25 cellular contexts compared by ENCODE assay signal in genomic region chr7:28706607-28707006, GRCh38.
A peak's percentile ranks its signal among the peaks of the same experiment; 100 is the strongest.
DNase-seq lines count a peak whose midpoint lies in the region; FAIRE-seq and TF ChIP-seq lines count a peak whose summit lies in the region.
"Had no signal": no experiment of that assay in that cellular context is flagged by ENCODE, and none has a peak within 500 bp of the region (broad histone marks: within the 10 kb centered on the region; RNA-seq: fewer than 3 reads in every experiment).

No MANE protein-coding gene starts in this region.

- dilution Hi-C loops in keratinocyte (cut with MboI; ENCODE audit: extremely low pct_ligation_motif_present, low sequenced_read_pairs), result no loop called here

- H3K4me2 ChIP-seq in keratinocyte (ENCODE audit: control insufficient read depth, extremely low read depth, insufficient read depth, low read depth, low read length) (no peak overlapping the region), neural progenitor cell (no peak overlapping the region)
- H3K4me2 ChIP-seq: GM23338, PC-9 had no signal

- BruUV-seq in Caco-2 (replicated peaks; lab: Mats Ljungman, UMichigan), result no TSS peak

- no peaks in the 10 kb centered on the region for H3K9me1 ChIP-seq in keratinocyte (ENCODE audit: control insufficient read depth, extremely low read depth, insufficient read depth, low read length)

- H4K20me1 ChIP-seq in keratinocyte (ENCODE audit: control insufficient read depth, extremely low read depth, insufficient read depth, low read length) (no peaks in the 10 kb centered on the region), neural progenitor cell (ENCODE audit: low read depth) (no peaks in the 10 kb centered on the region)
- H4K20me1 ChIP-seq: BLaER1 treated with 17β-estradiol and CSF1 and Interleukin-3, amounts not matched to agents 10 nM and 100 nM had no signal

- H3K27ac Mint-ChIP-seq in neural progenitor cell (peak overlapping the region; percentile 67), Caco-2 (ENCODE audit: unreplicated experiment) (no peak overlapping the region)
- H3K27ac Mint-ChIP-seq: CD4-positive, alpha-beta T cell; GM23338; H9; HFFc6 had no signal

- H3K4me1 ChIP-seq in HEK293 (ENCODE audit: control insufficient read depth, insufficient read depth, low read length) (peaks cover 23% of the 10 kb centered on the region), keratinocyte (ENCODE audit: control insufficient read depth, extremely low read depth, insufficient read depth, low read length) (peaks cover 9% of the 10 kb centered on the region), neural progenitor cell (peaks cover 16% of the 10 kb centered on the region), Caco-2 (no peaks in the 10 kb centered on the region)
- H3K4me1 ChIP-seq: SJCRH30 had no signal

- H3K27me3 Mint-ChIP-seq in neural progenitor cell (ENCODE audit: insufficient read depth, low read depth) (peaks cover 3% of the 10 kb centered on the region), Caco-2 (ENCODE audit: insufficient read depth, unreplicated experiment) (peaks cover 6% of the 10 kb centered on the region)
- H3K27me3 Mint-ChIP-seq: CD4-positive, alpha-beta T cell had no signal

- TF ChIP-seq CTCF in HEK293 (tag by site-specific recombination; IDR thresholded peaks at IDR 0.05) (no peak), keratinocyte (optimal IDR thresholded peaks at IDR 0.05 in 1 of 3, IDR thresholded peaks at IDR 0.05 in 1 of 3, conservative IDR thresholded peaks at IDR 0.05 in 1 of 3; ENCODE audit: extremely low read depth in 1 of 3, insufficient read depth in 2 of 3, low read length in 3 of 3) (no peak), neural progenitor cell (IDR thresholded peaks at IDR 0.05) (no peak), Caco-2 (IDR thresholded peaks at IDR 0.05; ENCODE audit: insufficient read depth in 1 of 2, low read depth in 1 of 2, low read length in 1 of 2, severe bottlenecking in 1 of 2, unreplicated experiment in 1 of 2) (no peak)

- H3K27ac ChIP-seq in HEK293 (ENCODE audit: extremely low read depth, low read depth, low read length) (no peak overlapping the region), keratinocyte (ENCODE audit: control insufficient read depth, insufficient read depth, low read length) (no peak overlapping the region), neural progenitor cell (no peak overlapping the region), temporal lobe (ENCODE audit: low read depth, low read length) (peak overlapping the region; percentile 14)
- H3K27ac ChIP-seq: BLaER1 treated with 17β-estradiol and CSF1 and Interleukin-3, amounts not matched to agents 10 nM and 100 nM; PC-9; SJCRH30 had no signal

- no peak overlapping the region for H3K4me3 Mint-ChIP-seq in neural progenitor cell
- H3K4me3 Mint-ChIP-seq in Caco-2 (ENCODE audit: unreplicated experiment), result no peak overlapping the region
- H3K4me3 Mint-ChIP-seq: CD4-positive, alpha-beta T cell; GM23338; H9; HFFc6 had no signal

- no peak overlapping the region for H2AFZ ChIP-seq in keratinocyte (ENCODE audit: control insufficient read depth, low read length)
- H2AFZ ChIP-seq in neural progenitor cell (replicated peaks), result no peak overlapping the region
- H2AFZ ChIP-seq: GM23338, PC-9 had no signal

- intact Hi-C loops in Caco-2 (cut with micrococcal nuclease; ENCODE audit: unreplicated experiment), result no loop called here

- H3K4me3 ChIP-seq in HEK293 (ENCODE audit: low read depth, low read length) (no peak overlapping the region), keratinocyte (ENCODE audit: control insufficient read depth in 2 of 3, extremely low read depth in 1 of 3, insufficient read depth in 2 of 3, low read depth in 1 of 3, low read length in 3 of 3) (no peak overlapping the region), neural progenitor cell (no peak overlapping the region), Caco-2 (ENCODE audit: low read depth, low read length) (no peak overlapping the region)
- H3K4me3 ChIP-seq: BLaER1 treated with 17β-estradiol and CSF1 and Interleukin-3, amounts not matched to agents 10 nM and 100 nM; GM12878; GM23338; PC-9; SJCRH30 had no signal

- CTCF ChIA-PET in HEK293 (lab: Yijun Ruan, JAX) (no interaction called here), Caco-2 (lab: Charles Lee) (interaction anchor here (0.7 kb wide), 1 partner anchor 80 kb away, joined by 3 read pairs; no protein-coding TSS in a partner anchor)

- H3K36me3 Mint-ChIP-seq in neural progenitor cell, result no peaks in the 10 kb centered on the region
- no peaks in the 10 kb centered on the region for H3K36me3 Mint-ChIP-seq in Caco-2 (ENCODE audit: insufficient read depth, unreplicated experiment)

- H3K36me3 ChIP-seq in HEK293 (ENCODE audit: control insufficient read depth in 2 of 2, insufficient read depth in 1 of 2, low read length in 2 of 2), result no peaks in the 10 kb centered on the region
- no peaks in the 10 kb centered on the region for H3K36me3 ChIP-seq in keratinocyte (ENCODE audit: control insufficient read depth in 2 of 2, extremely low read depth in 1 of 2, insufficient read depth in 2 of 2, low read length in 2 of 2)
- no peaks in the 10 kb centered on the region for H3K36me3 ChIP-seq in neural progenitor cell
- H3K36me3 ChIP-seq in Caco-2 (ENCODE audit: control insufficient read depth, insufficient read depth, low read length), result no peaks in the 10 kb centered on the region
- H3K36me3 ChIP-seq: BLaER1 treated with 17β-estradiol and CSF1 and Interleukin-3, amounts not matched to agents 10 nM and 100 nM; SJCRH30 had no signal

- H3K9me3 Mint-ChIP-seq in neural progenitor cell, result no peaks in the 10 kb centered on the region
- H3K9me3 Mint-ChIP-seq in Caco-2 (ENCODE audit: unreplicated experiment), result no peaks in the 10 kb centered on the region
- H3K9me3 Mint-ChIP-seq: CD4-positive, alpha-beta T cell; H9 had no signal

- no peaks in the 10 kb centered on the region for H3F3A ChIP-seq in neural progenitor cell (ENCODE audit: low read depth)

- no peaks in the 10 kb centered on the region for H3K79me2 ChIP-seq in keratinocyte (ENCODE audit: control insufficient read depth, insufficient read depth, low read length)
- no peaks in the 10 kb centered on the region for H3K79me2 ChIP-seq in neural progenitor cell (ENCODE audit: low read depth)

- H3K4me1 Mint-ChIP-seq in neural progenitor cell (peaks cover 38% of the 10 kb centered on the region), Caco-2 (ENCODE audit: low read depth, unreplicated experiment) (no peaks in the 10 kb centered on the region)

- H3K9me3 ChIP-seq in HEK293 (ENCODE audit: control insufficient read depth, insufficient read depth, low read depth, low read length), result no peaks in the 10 kb centered on the region
- H3K9me3 ChIP-seq in keratinocyte (ENCODE audit: control insufficient read depth, low read depth, low read length), result no peaks in the 10 kb centered on the region
- H3K9me3 ChIP-seq in neural progenitor cell (ENCODE audit: low read depth), result no peaks in the 10 kb centered on the region
- H3K9me3 ChIP-seq in Caco-2, result no peaks in the 10 kb centered on the region

- peak; percentile 20 for FAIRE-seq in keratinocyte (lab: Jason Lieb, UNC)
- FAIRE-seq: A204.1, G401.6, HepG2 had no signal

- H3K27me3 ChIP-seq in keratinocyte (ENCODE audit: control insufficient read depth, extremely low read depth, insufficient read depth, low read length) (no peaks in the 10 kb centered on the region), neural progenitor cell (no peaks in the 10 kb centered on the region), Caco-2 (replicated peaks; ENCODE audit: control insufficient read depth, insufficient read depth, low read length) (no peaks in the 10 kb centered on the region; the same call in 1 of the 2 replicates)
- H3K27me3 ChIP-seq: BLaER1 treated with 17β-estradiol and CSF1 and Interleukin-3, amounts not matched to agents 10 nM and 100 nM; SJCRH30 had no signal

- POLR2A ChIA-PET in HEK293 (lab: Yijun Ruan, JAX) (no interaction called here), Caco-2 (lab: Charles Lee) (no interaction called here)

- DNase-seq in keratinocyte (ENCODE audit: low read depth, low spot score), result no peak
- no peak for DNase-seq in neural progenitor cell (ENCODE audit: low spot score)
- DNase-seq in stimulated activated CD4-positive, alpha-beta T cell treated with anti-CD3 and anti-CD28 coated beads, Interleukin-2, amount 100 ng/mL, for 24 hours, result no peak
- no peak for DNase-seq in Caco-2
- no peak for DNase-seq in SKM-1 treated with dmso at 0.1 percent for 144 hours (lab: John Stamatoyannopoulos, UW; ENCODE audit: unreplicated experiment)
- DNase-seq: CD4-positive, alpha-beta T cell; H9; HFFc6; Karpas-422; MV-4-11; NCI-H1105 treated with DMSO at 0.1 percent for 48 hours; NCI-H146; NCI-H1930; NCI-H2107; NCI-H526 treated with DMSO at 0.1 percent for 48 hours; SJCRH30 had no signal

- H3K9ac ChIP-seq in keratinocyte (ENCODE audit: control insufficient read depth, extremely low read depth, insufficient read depth, low read length) (no peak overlapping the region), neural progenitor cell (no peak overlapping the region)
- H3K9ac ChIP-seq: BLaER1 treated with 17β-estradiol and CSF1 and Interleukin-3, amounts not matched to agents 10 nM and 100 nM had no signal

TF ChIP-seq in HEK293, 187 proteins besides CTCF, POLR2A, EP300 and RAD21:
- peak; percentile 35; the same call in 1 of the 2 replicates for TF ChIP-seq BCL6B (tag by site-specific recombination; IDR thresholded peaks at IDR 0.05)
- no peak for TF ChIP-seq ZNF174 (tag by site-specific recombination; IDR thresholded peaks at IDR 0.05)
- TF ChIP-seq ZNF501 (tag by site-specific recombination; IDR thresholded peaks at IDR 0.05), result no peak
